ENCODE assay signal across 22 cellular contexts in the genomic region with DNA sequence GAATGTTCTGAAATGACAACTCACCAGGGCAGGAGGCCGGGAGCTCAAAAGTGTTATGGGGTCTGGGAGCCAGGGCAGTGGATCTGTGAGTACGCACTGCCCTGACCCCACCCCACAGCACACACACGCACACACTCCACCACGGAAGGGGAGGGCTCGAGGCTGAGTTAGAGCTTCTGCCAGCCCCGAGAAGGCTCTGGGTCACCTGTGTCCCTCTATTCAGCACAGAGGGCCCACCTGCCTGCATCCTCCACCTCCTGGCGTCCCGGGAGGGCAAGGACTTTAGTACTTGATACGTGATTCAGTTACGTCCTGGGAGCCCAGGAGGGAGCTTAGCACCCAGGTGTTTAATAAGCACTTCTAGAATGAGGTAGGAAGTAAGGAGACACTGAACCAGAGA.
"Had no signal": no experiment of that assay in that cellular context is flagged by ENCODE, and none has a peak within 500 bp of the region (broad histone marks: within the 10 kb centered on the region; RNA-seq: fewer than 3 reads in every experiment).

No MANE protein-coding gene starts in this region.

- H3K4me3 Mint-ChIP-seq: activated CD8-positive, alpha-beta T cell treated with anti-CD3 and anti-CD28 coated beads, Interleukin-2, amount 10 ng/mL, durations not matched to agents 7 days and 5 days; activated naive CD8-positive, alpha-beta T cell; central memory CD8-positive, alpha-beta T cell; natural killer cell; T-helper 2 cell treated with Interferon-gamma antibody and Interleukin-4, amounts not matched to agents 5 μg/mL and 100 μg/mL, for 36 hours; type B pancreatic cell had no signal

- H3K27ac ChIP-seq: breast epithelium, heart right ventricle, lower lobe of right lung, psoas muscle, right atrium auricular region, vagina, WERI-Rb-1 had no signal

- H3K27me3 Mint-ChIP-seq: activated naive CD8-positive, alpha-beta T cell had no signal

- H3K4me3 ChIP-seq: adrenal gland, breast epithelium, heart right ventricle, lower lobe of right lung, psoas muscle, right atrium auricular region, vagina had no signal

- DNase-seq: activated CD4-positive, alpha-beta T cell treated with anti-CD3 and anti-CD28 coated beads, Interleukin-2, amount 50 U/mL, for 1 hour; activated CD4-positive, CD25-positive, alpha-beta regulatory T cell treated with anti-CD3 and anti-CD28 coated beads, Interleukin-2, amount 50 U/mL, for 72 hours; activated CD8-positive, alpha-beta T cell treated with anti-CD3 and anti-CD28 coated beads, Interleukin-2, amount 10 ng/mL, durations not matched to agents 7 days and 5 days; activated gamma-delta T cell treated with Interleukin-2 at 50 U/mL for 16 hours; adrenal gland; cortex of kidney; heart right ventricle; lower lobe of right lung; natural killer cell; psoas muscle; stimulated activated CD4-positive, alpha-beta T cell treated with anti-CD3 and anti-CD28 coated beads, Interleukin-12 subunit alpha, Interleukin-12 subunit beta, amount 100 ng/mL, for 4 hours; WERI-Rb-1 had no signal

- H3K36me3 ChIP-seq: adrenal gland, breast epithelium, heart right ventricle, lower lobe of right lung, right atrium auricular region, vagina, WERI-Rb-1 had no signal

- H3K27me3 ChIP-seq: adrenal gland, breast epithelium, heart right ventricle, right atrium auricular region, vagina had no signal

- H3K36me3 Mint-ChIP-seq: activated naive CD8-positive, alpha-beta T cell; natural killer cell; type B pancreatic cell had no signal

- H3K4me1 Mint-ChIP-seq: central memory CD8-positive, alpha-beta T cell; natural killer cell had no signal

- FAIRE-seq: astrocyte, endometrium, keratinocyte had no signal

- H3K9me3 ChIP-seq: adrenal gland, breast epithelium, heart right ventricle, lower lobe of right lung, psoas muscle, right atrium auricular region, vagina had no signal

- H3K4me1 ChIP-seq: breast epithelium, lower lobe of right lung, psoas muscle, right atrium auricular region had no signal

- H3K27ac Mint-ChIP-seq: activated CD8-positive, alpha-beta T cell treated with anti-CD3 and anti-CD28 coated beads, Interleukin-2, amount 10 ng/mL, durations not matched to agents 7 days and 5 days; activated naive CD8-positive, alpha-beta T cell; natural killer cell; T-helper 2 cell treated with Interferon-gamma antibody and Interleukin-4, amounts not matched to agents 5 μg/mL and 100 μg/mL, for 36 hours had no signal

- ATAC-seq: activated CD8-positive, alpha-beta T cell treated with anti-CD3 and anti-CD28 coated beads, Interleukin-2, amount 10 ng/mL, durations not matched to agents 7 days and 5 days; heart right ventricle; natural killer cell; psoas muscle had no signal

- H3K9me3 Mint-ChIP-seq: central memory CD8-positive, alpha-beta T cell; natural killer cell; T-helper 2 cell treated with Interferon-gamma antibody and Interleukin-4, amounts not matched to agents 5 μg/mL and 100 μg/mL, for 36 hours; type B pancreatic cell had no signal
